11 cellular contexts compared by ENCODE assay signal in genomic region chr1:226644541-226645176, GRCh38.
DNase-seq lines count a peak whose midpoint lies in the region; ATAC-seq and TF ChIP-seq lines count a peak whose summit lies in the region.
"Had no signal": no experiment of that assay in that cellular context is flagged by ENCODE, and none has a peak within 500 bp of the region (broad histone marks: within the 10 kb centered on the region; RNA-seq: fewer than 3 reads in every experiment).

No MANE protein-coding gene starts in this region.

- peak overlapping the region; percentile 67 for H3K27ac ChIP-seq in effector memory CD4-positive, alpha-beta T cell (ENCODE audit: insufficient read depth, low read length, poor library complexity, severe bottlenecking)
- peak overlapping the region in 3 of 4 donors; percentile 79 to 82 (median 81) for H3K27ac ChIP-seq in sigmoid colon
- H3K27ac ChIP-seq in colonic mucosa = no peak overlapping the region
- H3K27ac ChIP-seq: A549, thoracic aorta had no signal

- H3K27me3 ChIP-seq in effector memory CD4-positive, alpha-beta T cell (replicated peaks; ENCODE audit: control insufficient read depth, insufficient read depth, low read length, poor library complexity, severe bottlenecking) = no peaks in the 10 kb centered on the region
- H3K27me3 ChIP-seq in sigmoid colon (no peaks in the 10 kb centered on the region), colonic mucosa (no peaks in the 10 kb centered on the region)

- no peaks in the 10 kb centered on the region for H3K9me3 ChIP-seq in effector memory CD4-positive, alpha-beta T cell (ENCODE audit: control insufficient read depth, low read length)
- H3K9me3 ChIP-seq in sigmoid colon = no peaks in the 10 kb centered on the region
- H3K9me3 ChIP-seq in colonic mucosa = no peaks in the 10 kb centered on the region
- H3K9me3 ChIP-seq: A549, thoracic aorta had no signal

- H3K36me3 ChIP-seq in effector memory CD4-positive, alpha-beta T cell (ENCODE audit: control insufficient read depth, insufficient read depth, low read length) = peaks cover 83% of the 10 kb centered on the region
- H3K36me3 ChIP-seq in sigmoid colon (peaks cover 20 to 58% (median 28%) of the 10 kb centered on the region in 4 donors), colonic mucosa (peaks cover 8% of the 10 kb centered on the region)

- peak; percentile 22 to 36 for ATAC-seq in activated CD4-positive, CD25-positive, alpha-beta regulatory T cell treated with anti-CD3 and anti-CD28 coated beads, Interleukin-2, amount 50 U/mL, for 24 hours
- ATAC-seq: A549 had no signal

- intact Hi-C loops in sigmoid colon (cut with DNase I) = no loop called here
- intact Hi-C loops in colonic mucosa (cut with DNase I) = no loop called here

- 84 to 95% methylated on average over 10 of the region's 10 CpGs for WGBS in sigmoid colon, 2 donors

- no peak overlapping the region for H3K9ac ChIP-seq in colonic mucosa (ENCODE audit: low read depth in 2 of 2, low read length in 2 of 2)

- no peak overlapping the region for H3K4me3 ChIP-seq in NB4 (ENCODE audit: low read depth, low read length)
- H3K4me3 ChIP-seq in effector memory CD4-positive, alpha-beta T cell (ENCODE audit: insufficient read depth, low read depth, low read length, poor library complexity, severe bottlenecking) = no peak overlapping the region
- no peak overlapping the region for H3K4me3 ChIP-seq in sigmoid colon
- H3K4me3 ChIP-seq in colonic mucosa = no peak overlapping the region
- H3K4me3 ChIP-seq: A549, thoracic aorta had no signal

- peaks cover 48% of the 10 kb centered on the region for H3K4me1 ChIP-seq in effector memory CD4-positive, alpha-beta T cell (ENCODE audit: control insufficient read depth, insufficient read depth, low read length, poor library complexity, severe bottlenecking)
- H3K4me1 ChIP-seq in sigmoid colon (peaks cover 0 to 79% (median 75%) of the 10 kb centered on the region in 4 donors), colonic mucosa (peaks cover 5% of the 10 kb centered on the region)
- H3K4me1 ChIP-seq: A549 had no signal

- DNase-seq in activated CD4-positive, CD25-positive, alpha-beta regulatory T cell treated with anti-CD3 and anti-CD28 coated beads, Interleukin-2, amount 50 U/mL, for 72 hours = no peak
- peak; percentile 64 for DNase-seq in NB4 (ENCODE audit: low read depth)
- DNase-seq in effector memory CD4-positive, alpha-beta T cell = no peak
- DNase-seq in sigmoid colon = peak; percentile 62
- no peak for DNase-seq in T-helper 1 cell
- no peak for DNase-seq in HT-29 (ENCODE audit: low spot score)
- DNase-seq in colonic mucosa = no peak
- DNase-seq: NCI-H2029 treated with DMSO at 0.1 percent for 48 hours had no signal

- TF ChIP-seq POLR2A in NB4 (IDR thresholded peaks at IDR 0.05; ENCODE audit: extremely low read depth, insufficient read length) (no peak), sigmoid colon (IDR thresholded peaks at IDR 0.05) (no peak)

- no peak for TF ChIP-seq EP300 in sigmoid colon (IDR thresholded peaks at IDR 0.05)

- TF ChIP-seq CTCF in NB4 (IDR thresholded peaks at IDR 0.05; ENCODE audit: low read depth, low read length) (no peak), sigmoid colon (IDR thresholded peaks at IDR 0.05) (no peak), colonic mucosa (IDR thresholded peaks at IDR 0.05) (no peak)

Comparison
In these comparisons a context has a peak if more than half of its experiments do, and no peak if none do; other contexts are left out.
1. DNase-seq: peak in NB4 (single experiment) and sigmoid colon (single experiment); none in activated CD4-positive, CD25-positive, alpha-beta regulatory T cell treated with anti-CD3 and anti-CD28 coated beads, Interleukin-2, amount 50 U/mL, for 72 hours (single experiment), effector memory CD4-positive, alpha-beta T cell (0 of 3), T-helper 1 cell (0 of 5), HT-29 (single experiment) and colonic mucosa (single experiment).